ENCODE assay signal across 21 cellular contexts in the genomic region with DNA sequence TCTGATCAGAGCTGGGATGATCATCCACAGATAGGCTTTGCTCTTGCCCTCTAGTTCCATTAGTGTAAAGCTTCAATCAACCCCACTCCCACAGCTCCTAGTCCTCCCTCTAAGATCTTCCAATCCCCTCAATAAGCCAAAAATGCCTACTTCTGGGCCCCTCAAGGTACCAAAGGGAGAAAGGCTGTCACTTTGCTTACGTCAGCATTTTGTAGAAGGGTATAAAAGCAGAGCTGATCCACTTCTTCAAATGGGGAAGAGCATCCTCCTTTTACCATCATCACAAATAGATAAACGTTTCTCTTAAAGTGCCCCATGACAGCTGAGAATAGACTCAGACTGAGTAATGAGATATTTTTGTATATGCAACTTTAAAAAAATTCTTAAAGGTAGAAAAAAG. TPM values are rescaled to one million over a fixed set of nuclear protein-coding genes. Genes with fewer than 3 reads are reported as not detected.
DNase-seq lines count a peak whose midpoint lies in the region; ATAC-seq, FAIRE-seq and TF ChIP-seq lines count a peak whose summit lies in the region.
"Had no signal": no experiment of that assay in that cellular context is flagged by ENCODE, and none has a peak within 500 bp of the region (broad histone marks: within the 10 kb centered on the region; RNA-seq: fewer than 3 reads in every experiment).

No MANE protein-coding gene starts in this region.

- DNase-seq in A549 (ENCODE audit: low read depth in 1 of 2, low spot score in 1 of 2) (no peak), SK-N-MC (ENCODE audit: low read depth, low spot score) (no peak), neuronal stem cell (ENCODE audit: low spot score) (no peak), erythroblast (lab: John Stamatoyannopoulos, UW) (no peak), frontal cortex (ENCODE audit: low spot score in 2 of 2) (no peak), NCI-H128 (lab: John Stamatoyannopoulos, UW; ENCODE audit: unreplicated experiment) (no peak)
- DNase-seq: 8988T; C1 segment of cervical spinal cord; Calu3; CD4-positive, alpha-beta memory T cell; COR-L47; DMS53; DMS79 treated with DMSO at 0.1 percent for 48 hours; GF-D8; HFFc6 had no signal

- H3K36me3 ChIP-seq in SK-N-MC (ENCODE audit: insufficient read depth, low read length) (no peaks in the 10 kb centered on the region), neuronal stem cell (replicated peaks in 1 of 2; ENCODE audit: control insufficient read depth in 2 of 2, insufficient read depth in 2 of 2, low read length in 2 of 2) (no peaks in the 10 kb centered on the region)
- H3K36me3 ChIP-seq: HAP-1 had no signal

- no peak overlapping the region for H2BK15ac ChIP-seq in neuronal stem cell (ENCODE audit: low read length)

- H4K8ac ChIP-seq in neuronal stem cell (ENCODE audit: low read depth, low read length): no peak overlapping the region

- no peak for TF ChIP-seq CTCF in A549 (IDR thresholded peaks at IDR 0.05)

- H3K79me1 ChIP-seq in neuronal stem cell (ENCODE audit: low read depth, low read length): no peaks in the 10 kb centered on the region

- no peak for ATAC-seq in A549
- ATAC-seq: GM23338 had no signal

- peak overlapping the region; percentile 22 for H3K9ac ChIP-seq in SK-N-MC (ENCODE audit: insufficient read length)
- H3K9ac ChIP-seq in neuronal stem cell (ENCODE audit: low read depth, low read length, poor library complexity): no peak overlapping the region

- H3K4me3 ChIP-seq in A549 (no peak overlapping the region), SK-N-MC (no peak overlapping the region), neuronal stem cell (ENCODE audit: low read length in 2 of 2) (no peak overlapping the region)
- H3K4me3 ChIP-seq: GM23338, HAP-1 had no signal

- peak overlapping the region; percentile 20 for H2AFZ ChIP-seq in neuronal stem cell (ENCODE audit: low read length)
- H2AFZ ChIP-seq: GM23338 had no signal

- H3K27ac ChIP-seq in A549: no peak overlapping the region
- H3K27ac ChIP-seq in SK-N-MC: peak overlapping the region; percentile 100
- H3K27ac ChIP-seq in neuronal stem cell (replicated peaks; ENCODE audit: low read length): no peak overlapping the region

- no peak overlapping the region for H2AK5ac ChIP-seq in neuronal stem cell (ENCODE audit: low read depth, low read length)

- no peaks in the 10 kb centered on the region for H3K9me3 ChIP-seq in A549
- no peaks in the 10 kb centered on the region for H3K9me3 ChIP-seq in SK-N-MC (ENCODE audit: low read depth, low read length)
- H3K9me3 ChIP-seq in neuronal stem cell (replicated peaks in 1 of 2; ENCODE audit: control insufficient read depth in 2 of 2, insufficient read depth in 1 of 2, low read depth in 1 of 2, low read length in 2 of 2): no peaks in the 10 kb centered on the region
- H3K9me3 ChIP-seq: HAP-1 had no signal

- H2BK5ac ChIP-seq in neuronal stem cell (ENCODE audit: low read length): no peak overlapping the region

- no peak overlapping the region for H2BK120ac ChIP-seq in neuronal stem cell (ENCODE audit: low read depth, low read length)

- POLR2A ChIA-PET in A549 (lab: Yijun Ruan, JAX): no interaction called here

- TF ChIP-seq POLR2A in A549 (IDR thresholded peaks at IDR 0.05; ENCODE audit: low read length): no peak
- no peak for TF ChIP-seq POLR2A in erythroblast (IDR thresholded peaks at IDR 0.05; ENCODE audit: low read length)

- CTCF ChIA-PET in A549 (lab: Yijun Ruan, JAX): interaction anchor here (1.2 kb wide), 1 partner anchor 16 kb away, joined by 4 read pairs; a partner anchor contains a TSS

- H2BK12ac ChIP-seq in neuronal stem cell (ENCODE audit: low read length): no peak overlapping the region

- no peak overlapping the region for H3K4ac ChIP-seq in neuronal stem cell (ENCODE audit: low read length)

- no peak for TF ChIP-seq EP300 in A549 (IDR thresholded peaks at IDR 0.05)

- no peak for TF ChIP-seq RAD21 in A549 (conservative IDR thresholded peaks at IDR 0.05 in 1 of 2, IDR thresholded peaks at IDR 0.05 in 1 of 2)

- 18% methylated on average over 2 of the region's 2 CpGs for WGBS in A549 (ENCODE audit: missing lambda C conversion rate)
- no CpG with 5 or more reads among the region's 2 CpGs for WGBS in neuronal stem cell (ENCODE audit: extremely low coverage in 2 of 2, insufficient read length in 2 of 2, insufficient replicate concordance in 1 of 2), 2 donors

- no peak overlapping the region for H4K91ac ChIP-seq in neuronal stem cell (ENCODE audit: low read depth, low read length, poor library complexity)

- H3K23ac ChIP-seq in neuronal stem cell (ENCODE audit: low read depth, low read length, poor library complexity): no peak overlapping the region

- no peaks in the 10 kb centered on the region for H3K27me3 ChIP-seq in neuronal stem cell (ENCODE audit: control insufficient read depth in 3 of 3, insufficient read depth in 3 of 3, low read depth in 1 of 3, low read length in 3 of 3)

- FAIRE-seq in A549 (lab: Jason Lieb, UNC): no peak
- no peak for FAIRE-seq in frontal cortex (lab: Jason Lieb, UNC)
- FAIRE-seq: GM12891, GM18507, H54 had no signal

- H3K4me1 ChIP-seq in A549 (peaks cover 14% of the 10 kb centered on the region; the same call in 2 of the 3 replicates), neuronal stem cell (ENCODE audit: control insufficient read depth in 2 of 2, insufficient read depth in 1 of 2, low read depth in 1 of 2, low read length in 2 of 2) (peaks cover 2 to 32% of the 10 kb centered on the region in 2 donors)

- H3K4me2 ChIP-seq in A549: no peak overlapping the region
- H3K4me2 ChIP-seq in neuronal stem cell (ENCODE audit: insufficient read depth, low read length, poor library complexity, severe bottlenecking): no peak overlapping the region
- H3K4me2 ChIP-seq: GM23338 had no signal

- H3K18ac ChIP-seq in neuronal stem cell (ENCODE audit: low read length): no peak overlapping the region

- H3K14ac ChIP-seq in neuronal stem cell (ENCODE audit: low read length): no peak overlapping the region

TF ChIP-seq in A549, 52 proteins besides CTCF, POLR2A, EP300 and RAD21:
- no peak for TF ChIP-seq NR3C1 (IDR thresholded peaks at IDR 0.05)
- no peak for TF ChIP-seq HOXA7 (CRISPR knock-in tag; IDR thresholded peaks at IDR 0.05)
- peak; percentile 97 for TF ChIP-seq MAFK (IDR thresholded peaks at IDR 0.05; ENCODE audit: partially characterized antibody)
- no peak for TF ChIP-seq GATA3 (IDR thresholded peaks at IDR 0.05; ENCODE audit: borderline replicate concordance)
- no peak for TF ChIP-seq ESRRA (IDR thresholded peaks at IDR 0.05; ENCODE audit: borderline replicate concordance, low read length)

RNA-seq across cellular contexts. Expression of a gene that starts 13.1 kb away (rescaled TPM):
- polyA plus RNA-seq in A549 (2011; rRNA removed) (3.7 and 4.0 TPM in 2 replicates), A549 (2017; fragmentation: RNase III; extraction: RNeasy Plus Mini Kit Qiagen cat#74134 plus additional on column Dnase treatment) (0.17 to 0.70 TPM (median 0.65 TPM) in 3 replicates)
- 0.62 and 0.63 TPM in 2 replicates for polyA plus RNA-seq in A549 (2012; cell fraction: cytosol; rRNA removed)
- polyA plus RNA-seq in A549 (2012; cell fraction: nucleus; rRNA removed): 0.40 and 1.1 TPM in 2 replicates
- 2.6 and 2.9 TPM in 2 replicates for polyA minus RNA-seq in A549 (2011; rRNA and poly(A)+ RNA removed)
- 12.6 TPM for polyA plus RNA-seq in neuronal stem cell (2013, experiment 1 of 2)
- 12.8 TPM for polyA plus RNA-seq in neuronal stem cell (2013, experiment 2 of 2)
- 98.6 TPM for total RNA-seq in frontal cortex
- total RNA-seq: G401, HFFc6 had no signal
- polyA plus RNA-seq: CD4-positive, alpha-beta memory T cell had no signal

RNA-seq across cellular contexts. Expression of a gene that starts 16.1 kb away (rescaled TPM):
- polyA plus RNA-seq in A549 (2011; rRNA removed): 17.1 and 24.1 TPM in 2 replicates
- 2.7 and 2.8 TPM in 2 replicates for polyA plus RNA-seq in A549 (2012; cell fraction: cytosol; rRNA removed)
- 1.2 and 1.3 TPM in 2 replicates for polyA plus RNA-seq in A549 (2012; cell fraction: nucleus; rRNA removed)
- 9.5 to 11.1 TPM (median 10.6 TPM) in 3 replicates for polyA plus RNA-seq in A549 (2017; fragmentation: RNase III; extraction: RNeasy Plus Mini Kit Qiagen cat#74134 plus additional on column Dnase treatment)
- 6.1 and 7.1 TPM in 2 replicates for polyA minus RNA-seq in A549 (2011; rRNA and poly(A)+ RNA removed)
- polyA plus RNA-seq in neuronal stem cell (2013, experiment 1 of 2): 7.0 TPM
- polyA plus RNA-seq in neuronal stem cell (2013, experiment 2 of 2): 7.3 TPM
- total RNA-seq in frontal cortex: 21.6 TPM
